ENCODE assay signal across 8 cellular contexts in the genomic region with DNA sequence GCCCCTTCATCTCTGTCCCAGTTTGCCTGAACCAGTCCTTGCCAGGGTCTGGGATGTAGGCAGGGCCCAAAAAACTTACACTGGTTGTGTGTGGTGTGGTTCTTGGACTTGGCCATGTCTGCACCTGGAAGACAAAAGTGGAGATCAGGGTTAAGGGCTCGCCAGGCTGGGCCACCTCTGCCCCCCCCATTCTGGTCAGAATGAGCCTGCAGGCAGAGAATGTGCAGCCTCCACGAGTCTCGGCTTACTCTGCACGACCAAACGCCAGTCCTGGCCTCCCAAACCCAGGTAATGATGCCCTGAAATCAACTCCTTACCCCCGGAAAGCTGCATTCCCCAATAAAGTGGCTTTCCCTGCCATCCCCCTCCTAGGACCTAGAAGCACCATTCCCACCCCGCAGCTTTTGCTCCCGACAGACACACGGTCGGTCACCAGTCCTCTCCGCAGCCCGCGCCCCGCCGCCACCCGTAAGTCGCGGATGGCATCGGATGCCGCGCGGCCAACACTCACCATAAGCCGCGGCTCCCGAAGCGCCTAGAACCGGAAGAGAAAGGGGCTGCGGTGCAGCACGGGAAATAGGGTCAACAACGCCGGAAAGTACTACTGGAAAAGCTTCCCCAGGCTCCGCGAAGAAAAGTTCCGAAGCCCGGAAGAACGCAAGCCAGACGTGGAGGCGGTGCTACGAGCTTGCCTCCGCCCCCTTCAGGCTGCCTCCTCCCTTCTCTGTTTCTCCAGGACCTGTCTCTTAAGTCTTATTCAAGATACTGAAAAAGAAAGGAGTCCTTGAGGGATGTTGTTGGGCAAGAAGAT. TPM values are rescaled to one million over a fixed set of nuclear protein-coding genes. Genes with fewer than 3 reads are reported as not detected.
DNase-seq lines count a peak whose midpoint lies in the region; ATAC-seq and TF ChIP-seq lines count a peak whose summit lies in the region.

A gene (minus strand): TSS at position 550 of the 811 bp plus-strand sequence. CDS start 434 bp downstream, at position 116.

- CTCF ChIA-PET in activated CD4-positive, alpha-beta T cell treated with anti-CD3 and anti-CD28 coated beads, Interleukin-2, amount 10 ng/mL, durations not matched to agents 7 days and 5 days (lab: Charles Lee), result interaction anchor here (0.5 to 2.4 kb wide), 17 partner anchors 9 to 992 kb away, joined by 3 to 20 read pairs (median 4); a partner anchor contains a TSS

- H3K27me3 ChIP-seq in BLaER1 treated with 17β-estradiol and CSF1 and Interleukin-3, amounts not matched to agents 10 nM and 100 nM, result no peaks in the 10 kb centered on the region
- H3K27me3 ChIP-seq in left lung, result peaks cover 0 to 7% of the 10 kb centered on the region in 2 donors

- intact Hi-C loops in left lung (cut with DNase I), result no loop called here

- no peaks in the 10 kb centered on the region for H3K9me3 ChIP-seq in BLaER1 treated with 17β-estradiol and CSF1 and Interleukin-3, amounts not matched to agents 10 nM and 100 nM (replicated peaks in 1 of 11)
- H3K9me3 ChIP-seq in left lung, result no peaks in the 10 kb centered on the region

- peak within 1 kb of the TSS; percentile 100 for H3K27ac Mint-ChIP-seq in activated CD4-positive, alpha-beta T cell treated with anti-CD3 and anti-CD28 coated beads, Interleukin-2, amount 10 ng/mL, durations not matched to agents 7 days and 5 days

- peaks cover 45% of the 10 kb centered on the region for H3K4me1 Mint-ChIP-seq in activated CD4-positive, alpha-beta T cell treated with anti-CD3 and anti-CD28 coated beads, Interleukin-2, amount 10 ng/mL, durations not matched to agents 7 days and 5 days

- peaks cover 37 to 48% (median 44%) of the 10 kb centered on the region in 10 experiments for H3K4me1 ChIP-seq in BLaER1 treated with 17β-estradiol and CSF1 and Interleukin-3, amounts not matched to agents 10 nM and 100 nM
- H3K4me1 ChIP-seq in left lung, result peaks cover 10 to 46% of the 10 kb centered on the region in 2 donors

- peaks cover 39% of the 10 kb centered on the region for H3K36me3 Mint-ChIP-seq in activated CD4-positive, alpha-beta T cell treated with anti-CD3 and anti-CD28 coated beads, Interleukin-2, amount 10 ng/mL, durations not matched to agents 7 days and 5 days (ENCODE audit: low read depth)

- H3K4me2 ChIP-seq in BLaER1 treated with 17β-estradiol and CSF1 and Interleukin-3, amounts not matched to agents 10 nM and 100 nM, result peak within 1 kb of the TSS; percentile 97 to 100 (median 100)

- H4K20me1 ChIP-seq in BLaER1 treated with 17β-estradiol and CSF1 and Interleukin-3, amounts not matched to agents 10 nM and 100 nM, result peaks cover 33 to 45% (median 39%) of the 10 kb centered on the region in 11 experiments; a peak in 21 of 22 replicates

- TF ChIP-seq CTCF in left lung (IDR thresholded peaks at IDR 0.05), result peak in 1 of 2 donors; percentile 27

- ATAC-seq in GM19324 (IDR thresholded peaks at IDR 0.05; ENCODE audit: low FRiP score, unreplicated experiment) (peak; percentile 87), HG03469 (IDR thresholded peaks at IDR 0.05; ENCODE audit: unreplicated experiment) (peak; percentile 58), left lung (peak; percentile 96)

- H3K4me3 ChIP-seq in BLaER1 treated with 17β-estradiol and CSF1 and Interleukin-3, amounts not matched to agents 10 nM and 100 nM, result peak within 1 kb of the TSS; percentile 75 to 97 (median 90)
- peak within 1 kb of the TSS; percentile 56 to 79 for H3K4me3 ChIP-seq in left lung

- H3K4me3 Mint-ChIP-seq in activated CD4-positive, alpha-beta T cell treated with anti-CD3 and anti-CD28 coated beads, Interleukin-2, amount 10 ng/mL, durations not matched to agents 7 days and 5 days, result peak within 1 kb of the TSS; percentile 99

- peaks cover 10% of the 10 kb centered on the region for H3K27me3 Mint-ChIP-seq in activated CD4-positive, alpha-beta T cell treated with anti-CD3 and anti-CD28 coated beads, Interleukin-2, amount 10 ng/mL, durations not matched to agents 7 days and 5 days

- peak; percentile 91 for DNase-seq in NCI-H748 (lab: John Stamatoyannopoulos, UW; ENCODE audit: unreplicated experiment)
- peak; percentile 94 for DNase-seq in activated CD4-positive, alpha-beta T cell treated with anti-CD3 and anti-CD28 coated beads, Interleukin-2, amount 10 ng/mL, durations not matched to agents 7 days and 5 days
- DNase-seq in dedifferentiated amniotic fluid mesenchymal stem cell (ENCODE audit: extremely low spot score), result peak; percentile 97
- DNase-seq in left lung, result peak; percentile 92
- DNase-seq in stimulated activated CD4-positive, alpha-beta T cell treated with anti-CD3 and anti-CD28 coated beads, Interleukin-2, amount 100 ng/mL, for 4 hours (ENCODE audit: low read depth), result peak; percentile 86

- peaks cover 40 to 45% (median 42%) of the 10 kb centered on the region in 11 experiments for H3K36me3 ChIP-seq in BLaER1 treated with 17β-estradiol and CSF1 and Interleukin-3, amounts not matched to agents 10 nM and 100 nM
- peaks cover 0 to 43% of the 10 kb centered on the region in 2 donors for H3K36me3 ChIP-seq in left lung

- peak within 1 kb of the TSS; percentile 94 to 99 (median 97) for H3K9ac ChIP-seq in BLaER1 treated with 17β-estradiol and CSF1 and Interleukin-3, amounts not matched to agents 10 nM and 100 nM

- POLR2A ChIA-PET in activated CD4-positive, alpha-beta T cell treated with anti-CD3 and anti-CD28 coated beads, Interleukin-2, amount 10 ng/mL, durations not matched to agents 7 days and 5 days (lab: Charles Lee), result interaction anchor here (0.6 to 1.0 kb wide), 4 partner anchors 12 to 282 kb away, joined by 3 to 7 read pairs (median 6); a partner anchor contains a TSS

- no peaks in the 10 kb centered on the region for H3K9me3 Mint-ChIP-seq in activated CD4-positive, alpha-beta T cell treated with anti-CD3 and anti-CD28 coated beads, Interleukin-2, amount 10 ng/mL, durations not matched to agents 7 days and 5 days

- peak within 1 kb of the TSS; percentile 85 to 98 (median 95) for H3K27ac ChIP-seq in BLaER1 treated with 17β-estradiol and CSF1 and Interleukin-3, amounts not matched to agents 10 nM and 100 nM
- peak within 1 kb of the TSS; percentile 85 to 90 for H3K27ac ChIP-seq in left lung

RNA-seq across cellular contexts. Expression of the gene that starts here (rescaled TPM):
- 1,000 to 10,000 TPM; 1,423 to 1,425 TPM for total RNA-seq in activated CD4-positive, alpha-beta T cell treated with anti-CD3 and anti-CD28 coated beads, Interleukin-2, amount 10 ng/mL, durations not matched to agents 7 days and 5 days
- total RNA-seq in left lung, result 100 to 1,000 TPM; 854 to 981 TPM

Comparison
In these comparisons a context has a peak if more than half of its experiments do, and no peak if none do; other contexts are left out.
1. Peak in every context shown above with its lines: DNase-seq, ATAC-seq, H3K4me3 ChIP-seq and H3K27ac ChIP-seq.